Comparison of ENCODE assay signal across 8 cellular contexts in genomic region chr11:71928739-71929443, GRCh38. TPM values are rescaled to one million over a fixed set of nuclear protein-coding genes. Genes with fewer than 3 reads are reported as not detected.
DNase-seq lines count a peak whose midpoint lies in the region; ATAC-seq and TF ChIP-seq lines count a peak whose summit lies in the region.

Gene RNF121 (plus strand): TSS chr11:71929046. CDS start chr11:71929062, 16 bp downstream.

- no peaks in the 10 kb centered on the region for H3K27me3 ChIP-seq in AG04450 (ENCODE audit: control insufficient read depth, insufficient read depth, low read length)

- CTCF ChIA-PET in AG04450 (lab: Charles Lee), result interaction anchor here (0.9 to 1.0 kb wide), 2 partner anchors 128 to 137 kb away, joined by 3 to 4 read pairs; no protein-coding TSS in a partner anchor

- peak within 1 kb of the TSS; percentile 95 for H3K27ac ChIP-seq in AG04450 (ENCODE audit: low read depth, low read length)

- TF ChIP-seq POLR2A in GM18951 (IDR thresholded peaks at IDR 0.05; ENCODE audit: extremely low read depth, insufficient read depth, insufficient read length), result peak; percentile 83

- peak; percentile 81 for DNase-seq in AG04450 (ENCODE audit: low read depth, low spot score)
- DNase-seq in NCI-H345 (lab: John Stamatoyannopoulos, UW), result peak; percentile 98
- DNase-seq in activated CD4-positive, CD25-positive, alpha-beta regulatory T cell (lab: John Stamatoyannopoulos, UW), result peak; percentile 93 to 96 (median 96)
- peak; percentile 95 for DNase-seq in central memory CD4-positive, alpha-beta T cell
- DNase-seq in iris pigment epithelial cell (ENCODE audit: low read depth), result peak; percentile 97
- DNase-seq in stimulated activated CD4-positive, alpha-beta T cell treated with anti-CD3 and anti-CD28 coated beads, Interleukin-12 subunit alpha, Interleukin-12 subunit beta, amount 100 ng/mL, for 48 hours (ENCODE audit: low read depth in 2 of 3, low spot score in 1 of 3), result peak; percentile 96 to 98 (median 97)

- TF ChIP-seq CTCF in AG04450 (IDR thresholded peaks at IDR 0.05; ENCODE audit: low read depth, low read length), result no peak

- peak within 1 kb of the TSS; percentile 95 for H3K4me3 ChIP-seq in AG04450 (ENCODE audit: low read depth, low read length)

- no peaks in the 10 kb centered on the region; the same call in 1 of the 2 replicates for H3K9me3 ChIP-seq in AG04450 (ENCODE audit: control insufficient read depth, insufficient read depth, low read length)

- POLR2A ChIA-PET in AG04450 (lab: Yijun Ruan, JAX), result interaction anchor here (1.0 kb wide), 1 partner anchor 15 kb away, joined by 4 read pairs; no protein-coding TSS in a partner anchor

- peak; percentile 64 for ATAC-seq in HG03196 (IDR thresholded peaks at IDR 0.05; ENCODE audit: unreplicated experiment)

- in situ Hi-C loops in GM18951 (cut with MboI; ENCODE audit: low sequenced_read_pairs, unreplicated experiment), result no loop called here

RNA-seq across cellular contexts. Expression of gene RNF121, which starts in this region (rescaled TPM):
- polyA plus RNA-seq in AG04450 (2011; rRNA removed), result 47.3 and 47.8 TPM in 2 replicates
- 72.5 and 75.9 TPM in 2 replicates for polyA minus RNA-seq in AG04450 (2011; rRNA and poly(A)+ RNA removed)

Comparison
In these comparisons a context has a peak if more than half of its experiments do, and no peak if none do; other contexts are left out.
1. Peak in every context shown above with its lines: DNase-seq, ATAC-seq, H3K4me3 ChIP-seq and H3K27ac ChIP-seq.